ENCODE assay signal across 8 cellular contexts in the genomic region with DNA sequence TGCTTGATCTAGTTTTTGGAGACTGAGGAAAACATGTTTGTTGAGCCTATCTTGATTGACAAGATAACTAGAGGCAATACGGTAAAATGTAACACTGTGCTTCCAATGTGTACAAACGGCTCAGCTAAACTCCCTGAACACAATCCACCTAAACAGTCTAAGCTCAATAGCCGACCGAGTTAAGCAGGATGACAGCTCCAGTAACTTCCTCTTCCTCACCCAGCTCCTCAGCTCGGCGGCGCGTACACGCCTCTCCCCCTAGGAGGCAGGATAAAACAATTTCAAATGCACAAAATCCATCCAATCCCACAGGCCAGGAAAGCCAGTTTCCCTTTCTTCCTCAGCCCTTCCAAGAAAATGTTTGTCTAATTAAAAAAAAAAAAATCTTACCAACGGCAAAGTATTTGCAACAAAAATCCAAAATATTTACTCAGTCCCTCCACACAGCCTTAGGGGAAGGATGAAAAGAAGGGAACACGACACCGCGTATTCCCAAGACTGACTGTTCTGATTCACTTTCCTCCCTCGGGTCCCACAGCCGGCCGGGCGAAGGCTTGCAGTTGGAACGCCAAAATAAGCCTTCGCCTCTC. TPM values are rescaled to one million over a fixed set of nuclear protein-coding genes. Genes with fewer than 3 reads are reported as not detected.
DNase-seq lines count a peak whose midpoint lies in the region; ATAC-seq and TF ChIP-seq lines count a peak whose summit lies in the region.

No MANE protein-coding gene starts in this region.

- peak; percentile 56 for TF ChIP-seq CTCF in HFF-Myc (IDR thresholded peaks at IDR 0.05; ENCODE audit: low read depth, low read length, missing control alignments)
- TF ChIP-seq CTCF in brain (conservative IDR thresholded peaks at IDR 0.05), result peak; percentile 57 to 75

- H3K27ac ChIP-seq in rectal smooth muscle tissue (ENCODE audit: low read depth, low read length), result peak overlapping the region; percentile 94

- H3K27ac Mint-ChIP-seq in brain, result peak overlapping the region; percentile 96 to 100 (median 96)

- H3K36me3 ChIP-seq in rectal smooth muscle tissue (ENCODE audit: control insufficient read depth, insufficient read depth, low read length), result no peaks in the 10 kb centered on the region

- H3K4me3 ChIP-seq in HFF-Myc (replicated peaks; ENCODE audit: low read depth, low read length) (peak overlapping the region; percentile 84), rectal smooth muscle tissue (ENCODE audit: low read length) (peak overlapping the region; percentile 79)

- DNase-seq in ELR (ENCODE audit: low read depth), result peak; percentile 84
- DNase-seq in HFF-Myc (ENCODE audit: extremely low read depth, low read depth), result peak; percentile 70
- peak; percentile 67 for DNase-seq in NCI-H1694 treated with DMSO at 0.1 percent for 48 hours (lab: John Stamatoyannopoulos, UW)
- peak; percentile 16 to 61 (median 30) for DNase-seq in T-helper 1 cell
- peak; percentile 46 to 81 for DNase-seq in hippocampal formation (lab: John Stamatoyannopoulos, UW)

- peak overlapping the region; percentile 90 to 98 (median 94) for H3K4me3 Mint-ChIP-seq in brain

- ATAC-seq in HG03039 (IDR thresholded peaks at IDR 0.05; ENCODE audit: unreplicated experiment), result no peak

- no peaks in the 10 kb centered on the region for H3K27me3 ChIP-seq in rectal smooth muscle tissue (ENCODE audit: control insufficient read depth, insufficient read depth, low read length)

- peak overlapping the region; percentile 60 for H3K9ac ChIP-seq in rectal smooth muscle tissue (ENCODE audit: low read length)

- peaks cover 10% of the 10 kb centered on the region for H3K4me1 ChIP-seq in rectal smooth muscle tissue (ENCODE audit: control insufficient read depth, insufficient read depth, low read length)

- peaks cover 9% of the 10 kb centered on the region for H3K27me3 Mint-ChIP-seq in brain

- peaks cover 61% of the 10 kb centered on the region for H3K4me1 Mint-ChIP-seq in brain

- peaks cover 8% of the 10 kb centered on the region for H3K36me3 Mint-ChIP-seq in brain

- H3K9me3 Mint-ChIP-seq in brain, result peaks cover 0 to 5% (median 0%) of the 10 kb centered on the region in 5 experiments

RNA-seq across cellular contexts. Expression of gene CNOT6L, which starts 1.0 kb away (rescaled TPM):
- polyA plus RNA-seq in brain (ENCODE audit: insufficient read depth, low read depth, low replicate concordance), result 5.8 TPM

RNA-seq across cellular contexts. Expression of gene MRPL1, which starts 44.5 kb away (rescaled TPM):
- polyA plus RNA-seq in brain (ENCODE audit: insufficient read depth, low read depth, low replicate concordance), result 6.6 TPM

Comparison
In these comparisons a context has a peak if more than half of its experiments do, and no peak if none do; other contexts are left out.
1. DNase-seq: peak in every context shown above with its lines; median percentile 84 in ELR; 70 in HFF-Myc; 67 in NCI-H1694 treated with DMSO at 0.1 percent for 48 hours; 64 in hippocampal formation; 30 in T-helper 1 cell.